ENCODE assay signal across 8 cellular contexts in genomic region chr12:6492838-6493579, GRCh38. TPM values are rescaled to one million over a fixed set of nuclear protein-coding genes. Genes with fewer than 3 reads are reported as not detected.
A peak's percentile ranks its signal among the peaks of the same experiment; 100 is the strongest.
DNase-seq lines count a peak whose midpoint lies in the region; ATAC-seq and TF ChIP-seq lines count a peak whose summit lies in the region.

TSS of gene MRPL51 (minus strand) at chr12:6493262. CDS start at chr12:6493136, 126 bp downstream.

- TF ChIP-seq RAD21 in SK-N-SH (IDR thresholded peaks at IDR 0.05; ENCODE audit: low read length): no peak

- H3K9ac ChIP-seq in SK-N-SH: peak within 1 kb of the TSS; percentile 97

- peak within 1 kb of the TSS; percentile 93 for H2AFZ ChIP-seq in SK-N-SH (ENCODE audit: low read depth)

- TF ChIP-seq CTCF in SK-N-SH (IDR thresholded peaks at IDR 0.05): no peak

- H3K36me3 ChIP-seq in SK-N-SH (replicated peaks in 1 of 2; ENCODE audit: control insufficient read depth in 1 of 2, insufficient read depth in 2 of 2, low read length in 1 of 2): peaks cover 12 to 31% of the 10 kb centered on the region in 2 experiments

- peak; percentile 86 for DNase-seq in GM04504 (ENCODE audit: low read depth)
- DNase-seq in NCI-H1092 (lab: John Stamatoyannopoulos, UW): peak; percentile 94
- peak; percentile 94 for DNase-seq in SK-N-SH
- DNase-seq in activated naive CD4-positive, alpha-beta T cell treated with anti-CD3 and anti-CD28 coated beads, Interleukin-2, amount 50 U/mL, for 16 hours: peak; percentile 99
- peak; percentile 91 for DNase-seq in germinal center (ENCODE audit: low spot score)
- peak; percentile 71 for DNase-seq in non-pigmented ciliary epithelial cell (ENCODE audit: low read depth)
- DNase-seq in substantia nigra (lab: John Stamatoyannopoulos, UW): peak; percentile 64 to 99 (median 91)

- H3K9me2 ChIP-seq in SK-N-SH: no peaks in the 10 kb centered on the region

- H3K27me3 ChIP-seq in SK-N-SH (ENCODE audit: insufficient read depth): no peaks in the 10 kb centered on the region

- H3K9me3 ChIP-seq in SK-N-SH: no peaks in the 10 kb centered on the region

- 1% methylated on average over 23 of the region's 41 CpGs for WGBS in SK-N-SH (ENCODE audit: low lambda C conversion rate)

- no peaks in the 10 kb centered on the region for H4K20me1 ChIP-seq in SK-N-SH (ENCODE audit: insufficient read depth)

- H3K4me3 ChIP-seq in SK-N-SH (ENCODE audit: low read depth in 2 of 2, low read length in 1 of 2): peak within 1 kb of the TSS; percentile 81 to 97

- CTCF ChIA-PET in SK-N-SH (lab: Yijun Ruan, JAX): interaction anchor here (0.8 to 2.3 kb wide), 5 partner anchors 22 to 45 kb away, joined by 3 to 15 read pairs (median 9); partner anchors contain the start of gene VAMP1

- peaks cover 5% of the 10 kb centered on the region for H3F3A ChIP-seq in SK-N-SH (replicated peaks; ENCODE audit: insufficient read depth)

- H3K4me1 ChIP-seq in SK-N-SH (ENCODE audit: control insufficient read depth in 1 of 2, insufficient read depth in 2 of 2, low read depth in 1 of 2, low read length in 1 of 2): peaks cover 13 to 18% of the 10 kb centered on the region in 2 experiments; a peak in 3 of 4 replicates

- H3K27ac ChIP-seq in SK-N-SH (ENCODE audit: low read depth in 2 of 2, low read length in 1 of 2) (peak within 1 kb of the TSS; percentile 97 to 99), substantia nigra (ENCODE audit: low read depth, low read length, poor library complexity, severe bottlenecking) (peak within 1 kb of the TSS; percentile 94)

- ATAC-seq in HG02571 (IDR thresholded peaks at IDR 0.05; ENCODE audit: unreplicated experiment): peak; percentile 65

- POLR2A ChIA-PET in SK-N-SH (lab: Yijun Ruan, JAX): interaction anchor here (0.6 to 1.6 kb wide), 11 partner anchors 9 to 451 kb away, joined by 3 to 30 read pairs (median 4); partner anchors contain the start of genes C12orf57, GAPDH, RNU7-1 and VAMP1

- peaks cover 51% of the 10 kb centered on the region for H3K79me2 ChIP-seq in SK-N-SH (ENCODE audit: insufficient read depth)

- no peak for TF ChIP-seq EP300 in SK-N-SH (IDR thresholded peaks at IDR 0.05; ENCODE audit: borderline replicate concordance in 1 of 2, low read depth in 1 of 2, low read length in 1 of 2)

- peak within 1 kb of the TSS; percentile 99 for H3K4me2 ChIP-seq in SK-N-SH

TF ChIP-seq in SK-N-SH, 30 proteins besides CTCF, POLR2A, EP300 and RAD21:
- TF ChIP-seq ELF1 (IDR thresholded peaks at IDR 0.05) (no peak), REST (IDR thresholded peaks at IDR 0.05; ENCODE audit: low read depth, low read length) (peak; percentile 46; the same call in 1 of the 2 replicates), TEAD4 (IDR thresholded peaks at IDR 0.05; ENCODE audit: borderline replicate concordance, insufficient read depth) (no peak), SIN3A (IDR thresholded peaks at IDR 0.05; ENCODE audit: borderline replicate concordance, low read depth, low read length) (peak; percentile 69; the same call in 1 of the 2 replicates), TAF1 (IDR thresholded peaks at IDR 0.05; ENCODE audit: borderline replicate concordance, low read depth, low read length) (peak; percentile 88), POLR2AphosphoS5 (IDR thresholded peaks at IDR 0.05; ENCODE audit: low read depth, low read length) (peak; percentile 94), CHD2 (IDR thresholded peaks at IDR 0.05; ENCODE audit: low read length, partially characterized antibody) (no peak), RFX5 (IDR thresholded peaks at IDR 0.05; ENCODE audit: low read length) (no peak), YY1 (IDR thresholded peaks at IDR 0.05; ENCODE audit: low read depth) (peak; percentile 92), MAX (IDR thresholded peaks at IDR 0.05; ENCODE audit: low read depth) (peak; percentile 62), NFIC (IDR thresholded peaks at IDR 0.05; ENCODE audit: borderline replicate concordance) (peak; percentile 19; the same call in 1 of the 2 replicates), EZH2phosphoT487 (IDR thresholded peaks at IDR 0.05; ENCODE audit: borderline replicate concordance, low read depth) (no peak), GABPA (IDR thresholded peaks at IDR 0.05; ENCODE audit: low read depth) (peak; percentile 90), MXI1 (IDR thresholded peaks at IDR 0.05; ENCODE audit: low read depth, low read length) (peak; percentile 56; the same call in 1 of the 2 replicates)
TF ChIP-seq in SK-N-SH: peak in this region for 9.

RNA-seq across cellular contexts. Expression of gene MRPL51, which starts in this region (rescaled TPM):
- 189 and 195 TPM in 2 replicates for polyA plus RNA-seq in SK-N-SH (2012; rRNA removed)
- polyA plus RNA-seq in SK-N-SH (2012; cell fraction: cytosol; rRNA removed): 238 and 299 TPM in 2 replicates
- 53.6 and 63.7 TPM in 2 replicates for polyA plus RNA-seq in SK-N-SH (2012; cell fraction: nucleus; rRNA removed)

Comparison
In these comparisons a context has a peak if more than half of its experiments do, and no peak if none do; other contexts are left out.
1. Peak in every context shown above with its lines: DNase-seq, ATAC-seq, H3K4me3 ChIP-seq and H3K27ac ChIP-seq.